ENCODE assay signal across 8 cellular contexts in the genomic region with DNA sequence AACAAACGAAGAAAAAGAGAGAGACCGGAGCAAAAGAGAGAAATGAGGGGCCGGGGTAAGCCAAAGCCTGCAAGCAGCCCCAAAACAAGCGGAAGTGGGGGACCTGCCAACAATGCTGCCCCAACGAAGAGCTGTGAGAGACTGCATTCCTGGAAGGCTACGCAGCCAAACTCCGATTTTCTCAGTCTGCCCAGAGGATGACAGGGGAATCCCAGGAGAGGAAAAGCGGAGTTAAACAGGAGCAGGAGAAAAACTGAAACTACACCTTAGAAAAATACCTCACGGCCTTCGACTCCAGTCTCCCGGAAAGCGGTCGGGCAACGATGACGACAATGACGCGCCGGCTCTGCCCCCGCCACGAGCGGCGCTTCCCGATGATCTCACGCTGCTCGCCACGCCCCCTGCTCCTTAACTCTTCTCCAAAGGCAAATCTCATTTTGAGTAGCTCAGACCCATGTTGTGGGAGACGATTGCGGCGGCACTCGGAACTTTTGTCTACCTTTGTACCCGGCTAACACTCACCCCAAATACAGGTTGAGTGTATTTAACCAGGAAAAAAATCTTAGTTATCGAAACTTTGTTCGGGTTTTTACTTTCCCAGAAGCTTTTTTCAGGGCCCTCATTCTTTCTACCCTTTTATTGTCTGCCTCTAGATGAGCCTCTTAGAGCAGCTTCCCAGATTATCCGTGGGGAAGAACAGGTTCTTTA.
DNase-seq lines count a peak whose midpoint lies in the region; ATAC-seq and FAIRE-seq lines count a peak whose summit lies in the region.

A gene with protein sequence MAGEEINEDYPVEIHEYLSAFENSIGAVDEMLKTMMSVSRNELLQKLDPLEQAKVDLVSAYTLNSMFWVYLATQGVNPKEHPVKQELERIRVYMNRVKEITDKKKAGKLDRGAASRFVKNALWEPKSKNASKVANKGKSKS (minus strand): TSS at position 325 of the 708 bp plus-strand sequence. CDS start 15,694 bp downstream, outside the sequence.

- ATAC-seq in GM19023 (IDR thresholded peaks at IDR 0.05; ENCODE audit: unreplicated experiment) (peak; percentile 96), HG03280 (IDR thresholded peaks at IDR 0.05; ENCODE audit: unreplicated experiment) (peak; percentile 98)
- peak; percentile 83 for ATAC-seq in central memory CD8-positive, alpha-beta T cell (replicated peaks; ENCODE audit: extremely low read depth, poor library complexity, severe bottlenecking)

- H3K36me3 Mint-ChIP-seq in central memory CD8-positive, alpha-beta T cell (ENCODE audit: insufficient read depth), result peaks cover 11% of the 10 kb centered on the region

- peak within 1 kb of the TSS; percentile 97 for H3K27ac Mint-ChIP-seq in central memory CD8-positive, alpha-beta T cell (ENCODE audit: low read depth)

- peaks cover 31% of the 10 kb centered on the region for H3K4me1 Mint-ChIP-seq in central memory CD8-positive, alpha-beta T cell

- FAIRE-seq in islet of Langerhans (lab: Jason Lieb, UNC), result peak; percentile 53

- peak within 1 kb of the TSS; percentile 92 for H3K4me3 Mint-ChIP-seq in central memory CD8-positive, alpha-beta T cell

- H3K27me3 Mint-ChIP-seq in central memory CD8-positive, alpha-beta T cell, result peaks cover 26% of the 10 kb centered on the region

- peak; percentile 92 for DNase-seq in AG08396 (ENCODE audit: low spot score)
- DNase-seq in NCI-H446 (lab: John Stamatoyannopoulos, UW), result peak; percentile 79 to 89
- DNase-seq in activated CD4-positive, CD25-positive, alpha-beta regulatory T cell treated with anti-CD3 and anti-CD28 coated beads, Interleukin-2, amount 50 U/mL, for 16 hours (ENCODE audit: low read depth, low spot score), result peak; percentile 84
- peak; percentile 87 to 93 for DNase-seq in central memory CD8-positive, alpha-beta T cell (ENCODE audit: low spot score in 2 of 2)
- DNase-seq in stimulated activated CD4-positive, alpha-beta T cell treated with anti-CD3 and anti-CD28 coated beads, Interleukin-12 subunit alpha, Interleukin-12 subunit beta, amount 100 ng/mL, for 4 hours, result peak; percentile 94

- no peaks in the 10 kb centered on the region for H3K9me3 Mint-ChIP-seq in central memory CD8-positive, alpha-beta T cell

Comparison
In these comparisons a context has a peak if more than half of its experiments do, and no peak if none do; other contexts are left out.
1. Peak in every context shown above with its lines: DNase-seq and ATAC-seq.